8 cellular contexts compared by ENCODE assay signal in the genomic region with DNA sequence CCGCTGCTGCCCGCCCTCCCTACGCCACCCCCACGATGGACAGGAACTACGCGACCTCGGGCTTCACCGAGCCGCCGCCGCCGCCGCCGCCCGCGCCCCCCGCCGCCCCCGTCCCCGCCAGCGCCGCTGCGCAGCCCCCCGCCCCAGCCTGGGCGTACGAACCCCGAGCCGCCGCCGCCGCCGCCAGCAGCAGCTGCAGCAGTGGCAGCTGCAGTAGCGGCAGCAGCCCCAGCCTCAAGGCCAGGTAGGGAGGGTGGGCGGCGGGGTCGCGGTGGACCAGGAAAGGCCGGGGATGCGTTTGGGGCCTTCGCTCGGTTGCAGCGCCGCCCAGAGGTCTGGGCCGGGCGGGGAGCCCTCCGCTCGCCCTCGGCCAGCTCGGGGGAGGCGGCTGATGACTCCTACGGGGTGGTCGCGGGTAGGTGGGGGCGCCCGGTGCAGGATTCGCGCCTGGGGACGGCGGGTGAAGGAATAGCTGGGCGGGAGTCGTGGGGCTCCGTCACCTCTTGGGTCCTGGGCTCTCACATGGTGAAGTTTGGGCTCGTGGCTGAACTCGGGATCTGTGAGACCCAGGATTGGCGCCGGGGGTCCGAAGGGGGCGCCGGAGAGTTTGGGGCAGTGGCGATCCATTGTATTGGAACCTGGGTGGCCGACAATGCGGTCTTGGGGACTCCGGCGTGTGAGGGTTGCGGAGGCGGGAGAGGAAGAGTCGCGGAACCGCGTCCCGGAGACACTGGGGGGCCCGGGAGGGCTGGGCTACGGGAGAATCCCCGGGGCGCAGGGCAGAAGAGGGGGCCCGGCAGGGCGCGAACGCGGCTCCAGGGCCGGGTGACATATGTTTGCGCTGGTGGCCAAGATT. TPM values are rescaled to one million over a fixed set of nuclear protein-coding genes. Genes with fewer than 3 reads are reported as not detected.
A peak's percentile ranks its signal among the peaks of the same experiment; 100 is the strongest.
DNase-seq lines count a peak whose midpoint lies in the region; ATAC-seq and TF ChIP-seq lines count a peak whose summit lies in the region.

No MANE protein-coding gene starts in this region.

- H3K4me3 Mint-ChIP-seq in CD8-positive, alpha-beta memory T cell: peak overlapping the region; percentile 85 to 97 (median 94)

- peak; percentile 25 to 75 (median 40) for DNase-seq in CD8-positive, alpha-beta memory T cell
- DNase-seq in SK-N-DZ (ENCODE audit: low spot score): peak; percentile 69
- DNase-seq in adipocyte (ENCODE audit: low read depth): peak; percentile 78
- DNase-seq in left ventricle myocardium inferior: peak; percentile 36
- DNase-seq in prostate gland (ENCODE audit: low spot score): peak; percentile 46
- no peak for DNase-seq in DMS153 treated with DMSO at 0.1 percent for 48 hours (lab: John Stamatoyannopoulos, UW; ENCODE audit: unreplicated experiment)

- H3K27ac Mint-ChIP-seq in CD8-positive, alpha-beta memory T cell: peak overlapping the region in 7 of 8 donors; percentile 32 to 95 (median 88)

- peaks cover 21 to 39% (median 39%) of the 10 kb centered on the region in 3 donors for H3K4me1 Mint-ChIP-seq in CD8-positive, alpha-beta memory T cell

- peak overlapping the region; percentile 89 for H3K9ac ChIP-seq in adipocyte (ENCODE audit: low read length)

- TF ChIP-seq CTCF in left ventricle myocardium inferior (IDR thresholded peaks at IDR 0.05; ENCODE audit: borderline replicate concordance) (peak; percentile 53), prostate gland (IDR thresholded peaks at IDR 0.05) (peak in 3 of 4 experiments; percentile 27 to 42 (median 41))

- TF ChIP-seq POLR2A in prostate gland (IDR thresholded peaks at IDR 0.05): no peak

- no peaks in the 10 kb centered on the region for H3K9me3 Mint-ChIP-seq in CD8-positive, alpha-beta memory T cell

- WGBS in prostate gland: under 1% methylated on average over 55 of the region's 92 CpGs

- peaks cover 18% of the 10 kb centered on the region for H3K4me1 ChIP-seq in CD8-positive, alpha-beta memory T cell (ENCODE audit: insufficient read depth, low read length)
- H3K4me1 ChIP-seq in adipocyte (ENCODE audit: control insufficient read depth, insufficient read depth, low read length) (peaks cover 21% of the 10 kb centered on the region), left ventricle myocardium inferior (peaks cover 41% of the 10 kb centered on the region), prostate gland (replicated peaks) (no peaks in the 10 kb centered on the region)

- peaks cover 0 to 4% of the 10 kb centered on the region in 2 donors for H3K27me3 Mint-ChIP-seq in CD8-positive, alpha-beta memory T cell

- ATAC-seq in GM19351 (IDR thresholded peaks at IDR 0.05; ENCODE audit: unreplicated experiment): peak; percentile 34
- peak; percentile 20 for ATAC-seq in HG03457 (IDR thresholded peaks at IDR 0.05; ENCODE audit: unreplicated experiment)

- POLR2A ChIA-PET in CD8-positive, alpha-beta memory T cell (lab: Charles Lee): interaction anchor here (1.0 kb wide), 1 partner anchor 881 kb away, joined by 3 read pairs; the partner anchor contains the start of gene FBXO3

- no peaks in the 10 kb centered on the region for H3K9me3 ChIP-seq in CD8-positive, alpha-beta memory T cell (ENCODE audit: low read length)
- no peaks in the 10 kb centered on the region for H3K9me3 ChIP-seq in adipocyte (ENCODE audit: control insufficient read depth, low read length)
- no peaks in the 10 kb centered on the region for H3K9me3 ChIP-seq in left ventricle myocardium inferior (replicated peaks)
- no peaks in the 10 kb centered on the region for H3K9me3 ChIP-seq in prostate gland

- H3K27ac ChIP-seq in CD8-positive, alpha-beta memory T cell (ENCODE audit: low read depth, low read length): peak overlapping the region; percentile 73
- H3K27ac ChIP-seq in left ventricle myocardium inferior (replicated peaks) (peak overlapping the region; percentile 97), prostate gland (peak overlapping the region; percentile 82 to 87)

- peak overlapping the region; percentile 75 for H3K4me3 ChIP-seq in CD8-positive, alpha-beta memory T cell (ENCODE audit: low read length)
- H3K4me3 ChIP-seq in adipocyte (ENCODE audit: low read length) (peak overlapping the region; percentile 91), left ventricle myocardium inferior (peak overlapping the region; percentile 96), prostate gland (peak overlapping the region; percentile 86 to 91)

- intact Hi-C loops in left ventricle myocardium inferior (cut with micrococcal nuclease): loop anchor here (10.0 kb wide), 1 partner anchor 309 kb away; the partner anchor contains the start of gene EIF3M
- intact Hi-C loops in prostate gland (cut with DNase I): loop anchor here (10.0 kb wide), 2 partner anchors 141 to 309 kb away; partner anchors contain the start of genes EIF3M and TCP11L1

- CTCF ChIA-PET in CD8-positive, alpha-beta memory T cell (lab: Charles Lee): interaction anchor here (1.1 to 2.5 kb wide), 6 partner anchors 8 to 267 kb away, joined by 3 to 9 read pairs (median 6); partner anchors contain the start of gene TCP11L1

- no peaks in the 10 kb centered on the region for H3K27me3 ChIP-seq in CD8-positive, alpha-beta memory T cell (ENCODE audit: insufficient read depth, low read length, poor library complexity, severe bottlenecking)
- H3K27me3 ChIP-seq in adipocyte (replicated peaks; ENCODE audit: control insufficient read depth, insufficient read depth, low read length) (no peaks in the 10 kb centered on the region), left ventricle myocardium inferior (ENCODE audit: low read depth) (no peaks in the 10 kb centered on the region), prostate gland (replicated peaks; ENCODE audit: insufficient read depth) (no peaks in the 10 kb centered on the region)

- peaks cover 0 to 8% (median 0%) of the 10 kb centered on the region in 3 donors for H3K36me3 Mint-ChIP-seq in CD8-positive, alpha-beta memory T cell

- no peaks in the 10 kb centered on the region for H3K36me3 ChIP-seq in CD8-positive, alpha-beta memory T cell (ENCODE audit: insufficient read depth, low read length)
- H3K36me3 ChIP-seq in adipocyte (ENCODE audit: control insufficient read depth, insufficient read depth, low read length, severe bottlenecking) (no peaks in the 10 kb centered on the region), left ventricle myocardium inferior (no peaks in the 10 kb centered on the region), prostate gland (no peaks in the 10 kb centered on the region)

RNA-seq across cellular contexts. Expression of gene QSER1, which starts 0.7 kb away (rescaled TPM):
- total RNA-seq in CD8-positive, alpha-beta memory T cell: 10 to 100 TPM; 10.6 to 12.3 TPM
- 0.93 TPM for polyA plus RNA-seq in CD8-positive, alpha-beta memory T cell
- 19.3 and 21.4 TPM in 2 replicates for polyA plus RNA-seq in SK-N-DZ (2014; cell fraction: cytosol; rRNA removed)
- polyA plus RNA-seq in SK-N-DZ (2014; cell fraction: nucleus; rRNA removed): 17.6 and 26.4 TPM in 2 replicates
- total RNA-seq in left ventricle myocardium inferior: 15.0 TPM
- total RNA-seq in prostate gland: 10 to 100 TPM; 15.8 to 25.5 TPM
